ENCODE assay signal across 22 cellular contexts in genomic region chr20:61523145-61523544, GRCh38.
A peak's percentile ranks its signal among the peaks of the same experiment; 100 is the strongest.
DNase-seq lines count a peak whose midpoint lies in the region; ATAC-seq, FAIRE-seq and TF ChIP-seq lines count a peak whose summit lies in the region.
"Had no signal": no experiment of that assay in that cellular context is flagged by ENCODE, and none has a peak within 500 bp of the region (broad histone marks: within the 10 kb centered on the region; RNA-seq: fewer than 3 reads in every experiment).

No MANE protein-coding gene starts in this region.

- H3K9me3 ChIP-seq in H1 (ENCODE audit: insufficient read depth in 2 of 2, low read depth in 1 of 2, low read length in 1 of 2): no peaks in the 10 kb centered on the region
- no peaks in the 10 kb centered on the region for H3K9me3 ChIP-seq in HepG2 (ENCODE audit: low read length)
- no peaks in the 10 kb centered on the region for H3K9me3 ChIP-seq in neuronal stem cell (replicated peaks in 1 of 2; ENCODE audit: control insufficient read depth in 2 of 2, insufficient read depth in 1 of 2, low read depth in 1 of 2, low read length in 2 of 2)
- H3K9me3 ChIP-seq in left lung: peaks cover 0 to 18% of the 10 kb centered on the region in 2 donors
- no peaks in the 10 kb centered on the region for H3K9me3 ChIP-seq in hepatocyte (ENCODE audit: low read depth)
- H3K9me3 ChIP-seq: A549; BLaER1 treated with 17β-estradiol and CSF1 and Interleukin-3, amounts not matched to agents 10 nM and 100 nM had no signal

- peaks cover 1% of the 10 kb centered on the region for H3K27me3 Mint-ChIP-seq in activated T-cell treated with anti-CD3 and anti-CD28 coated beads, Interleukin-2, amount 50 U/mL, for 4 hours (ENCODE audit: low read depth)
- H3K27me3 Mint-ChIP-seq: B cell; CD4-positive, alpha-beta T cell had no signal

- in situ Hi-C loops in HepG2 (cut with HindIII; ENCODE audit: extremely low pct_ligation_motif_present, low pct_unique_long_range_greater_than_20kb): no loop called here

- no peak overlapping the region for H3K9ac ChIP-seq in H1 (replicated peaks in 1 of 4; ENCODE audit: extremely low read depth in 1 of 4, low read depth in 3 of 4, low read length in 3 of 4)
- H3K9ac ChIP-seq in HepG2 (ENCODE audit: insufficient read depth, low read depth, low read length): no peak overlapping the region
- H3K9ac ChIP-seq in neuronal stem cell (ENCODE audit: low read depth, low read length, poor library complexity): peak overlapping the region; percentile 44
- H3K9ac ChIP-seq: BLaER1 treated with 17β-estradiol and CSF1 and Interleukin-3, amounts not matched to agents 10 nM and 100 nM had no signal

- H2BK5ac ChIP-seq in H1 (ENCODE audit: low read depth, low read length): peak overlapping the region; percentile 68; the same call in 1 of the 2 replicates
- no peak overlapping the region for H2BK5ac ChIP-seq in neuronal stem cell (ENCODE audit: low read length)

- TF ChIP-seq CTCF in H1 (IDR thresholded peaks at IDR 0.05; ENCODE audit: control extremely low read depth in 1 of 3, insufficient read depth in 1 of 3, low read depth in 1 of 3, low read length in 3 of 3) (no peak), HepG2 (CRISPR knock-in tag; IDR thresholded peaks at IDR 0.05) (no peak), left lung (IDR thresholded peaks at IDR 0.05) (no peak), hepatocyte (IDR thresholded peaks at IDR 0.05; ENCODE audit: poor library complexity) (no peak)

- TF ChIP-seq POLR2A in H1 (IDR thresholded peaks at IDR 0.05; ENCODE audit: control extremely low read depth in 1 of 2, low read depth in 2 of 2, low read length in 2 of 2) (no peak), HepG2 (IDR thresholded peaks at IDR 0.05; ENCODE audit: insufficient read depth in 1 of 2, low read depth in 2 of 2, low read length in 2 of 2) (no peak)

- no peak overlapping the region for H3K14ac ChIP-seq in H1 (ENCODE audit: insufficient read length)
- H3K14ac ChIP-seq in neuronal stem cell (ENCODE audit: low read length): peak overlapping the region; percentile 17

- no peak overlapping the region for H3K4me3 ChIP-seq in H1 (ENCODE audit: extremely low read depth in 1 of 4, insufficient read depth in 2 of 4, low read depth in 3 of 4, low read length in 4 of 4)
- no peak overlapping the region for H3K4me3 ChIP-seq in HepG2 (replicated peaks in 1 of 3; ENCODE audit: insufficient read depth in 1 of 3, low read depth in 2 of 3, low read length in 3 of 3)
- no peak overlapping the region for H3K4me3 ChIP-seq in neuronal stem cell (ENCODE audit: low read length in 2 of 2)
- no peak overlapping the region for H3K4me3 ChIP-seq in left lung
- no peak overlapping the region for H3K4me3 ChIP-seq in hepatocyte
- H3K4me3 ChIP-seq: A549; BLaER1 treated with 17β-estradiol and CSF1 and Interleukin-3, amounts not matched to agents 10 nM and 100 nM had no signal

- TF ChIP-seq EP300 in H1 (IDR thresholded peaks at IDR 0.05; ENCODE audit: borderline replicate concordance in 1 of 2, low read depth in 2 of 2, low read length in 2 of 2) (no peak), HepG2 (IDR thresholded peaks at IDR 0.05; ENCODE audit: low read depth in 2 of 2, low read length in 2 of 2) (no peak), HepG2 (CRISPR knock-in tag; IDR thresholded peaks at IDR 0.05; ENCODE audit: borderline replicate concordance) (no peak)

- H4K91ac ChIP-seq in H1 (replicated peaks; ENCODE audit: insufficient read length, low read length) (peak overlapping the region; percentile 5), neuronal stem cell (ENCODE audit: low read depth, low read length, poor library complexity) (peak overlapping the region; percentile 56)

- no peak overlapping the region for H2AFZ ChIP-seq in H1 (ENCODE audit: low read length)
- H2AFZ ChIP-seq in HepG2 (ENCODE audit: low read length): no peak overlapping the region
- no peak overlapping the region for H2AFZ ChIP-seq in neuronal stem cell (ENCODE audit: low read length)
- H2AFZ ChIP-seq in hepatocyte: no peak overlapping the region

- H3K36me3 ChIP-seq in H1 (ENCODE audit: control insufficient read depth in 2 of 4, insufficient read depth in 4 of 4, low read length in 3 of 4) (no peaks in the 10 kb centered on the region), HepG2 (replicated peaks in 1 of 2; ENCODE audit: control insufficient read depth in 1 of 2, insufficient read depth in 2 of 2, low read length in 2 of 2) (no peaks in the 10 kb centered on the region), neuronal stem cell (replicated peaks in 1 of 2; ENCODE audit: control insufficient read depth in 2 of 2, insufficient read depth in 2 of 2, low read length in 2 of 2) (no peaks in the 10 kb centered on the region), left lung (no peaks in the 10 kb centered on the region), hepatocyte (replicated peaks; ENCODE audit: insufficient read depth, low read depth) (no peaks in the 10 kb centered on the region)
- H3K36me3 ChIP-seq: BLaER1 treated with 17β-estradiol and CSF1 and Interleukin-3, amounts not matched to agents 10 nM and 100 nM had no signal

- ATAC-seq in HepG2 (no peak), left lung (no peak)
- ATAC-seq in activated T-cell treated with anti-CD3 and anti-CD28 coated beads, Interleukin-2, amount 50 U/mL, for 4 hours: no peak
- ATAC-seq: A549; CD8-positive, alpha-beta T cell had no signal

- FAIRE-seq in H1 (lab: Jason Lieb, UNC) (no peak), HepG2 (lab: Jason Lieb, UNC) (no peak)
- FAIRE-seq: A549, D721Med, G401.6, GM12891, GM19239 had no signal

- H3K9me3 Mint-ChIP-seq in activated T-cell treated with anti-CD3 and anti-CD28 coated beads, Interleukin-2, amount 50 U/mL, for 4 hours: no peaks in the 10 kb centered on the region
- H3K9me3 Mint-ChIP-seq: CD8-positive, alpha-beta T cell had no signal

- no peak overlapping the region for H3K18ac ChIP-seq in H1 (ENCODE audit: extremely low read depth, low read length)
- peak overlapping the region; percentile 33 for H3K18ac ChIP-seq in neuronal stem cell (ENCODE audit: low read length)

- WGBS in H1 (ENCODE audit: extremely low coverage in 1 of 2, insufficient coverage in 1 of 2, insufficient read length in 1 of 2, insufficient replicate concordance in 2 of 2, low coverage in 1 of 2, low lambda C conversion rate in 2 of 2, missing lambda C conversion rate in 1 of 2), 2 experiments: 93% methylated on average over 19 of the region's 19 CpGs; no CpG with 5 or more reads in 1 of the 2 experiments
- 56% methylated on average over 19 of the region's 19 CpGs for whole genome bisulfite sequencing in HepG2 (ENCODE audit: low lambda C conversion rate)
- no CpG with 5 or more reads among the region's 19 CpGs for WGBS in neuronal stem cell (ENCODE audit: extremely low coverage in 2 of 2, insufficient read length in 2 of 2, insufficient replicate concordance in 1 of 2), 2 donors
- 91% methylated on average over 18 of the region's 19 CpGs for WGBS in hepatocyte (ENCODE audit: low lambda C conversion rate, missing lambda C conversion rate)

- no peaks in the 10 kb centered on the region for H3K79me2 ChIP-seq in H1 (ENCODE audit: control insufficient read depth in 1 of 2, insufficient read depth in 2 of 2, low read length in 2 of 2)
- H3K79me2 ChIP-seq in HepG2 (ENCODE audit: insufficient read depth, low read length): no peaks in the 10 kb centered on the region
- no peaks in the 10 kb centered on the region for H3K79me2 ChIP-seq in hepatocyte

- H3K4me1 ChIP-seq in H1 (replicated peaks in 1 of 4; ENCODE audit: control insufficient read depth in 3 of 4, insufficient read depth in 4 of 4, low read length in 3 of 4) (peaks cover 0 to 12% (median 3%) of the 10 kb centered on the region in 4 experiments; a peak in 3 of 7 replicates), HepG2 (ENCODE audit: insufficient read depth, low read length) (no peaks in the 10 kb centered on the region), neuronal stem cell (ENCODE audit: control insufficient read depth in 2 of 2, insufficient read depth in 1 of 2, low read depth in 1 of 2, low read length in 2 of 2) (peaks cover 2 to 12% of the 10 kb centered on the region in 2 donors), left lung (no peaks in the 10 kb centered on the region), hepatocyte (ENCODE audit: insufficient read depth) (no peaks in the 10 kb centered on the region)
- H3K4me1 ChIP-seq: A549, Caco-2 had no signal

- no peaks in the 10 kb centered on the region for H3K9me2 ChIP-seq in hepatocyte (replicated peaks; ENCODE audit: insufficient read depth)

- no peaks in the 10 kb centered on the region for H3K4me1 Mint-ChIP-seq in activated T-cell treated with anti-CD3 and anti-CD28 coated beads, Interleukin-2, amount 50 U/mL, for 4 hours (ENCODE audit: low read depth)
- H3K4me1 Mint-ChIP-seq: B cell had no signal

- no peak overlapping the region for H3K56ac ChIP-seq in H1 (replicated peaks; ENCODE audit: insufficient read length, low read depth, low read length)

- H4K20me1 ChIP-seq in H1 (replicated peaks in 1 of 2; ENCODE audit: control insufficient read depth in 1 of 2, insufficient read depth in 2 of 2, low read length in 2 of 2) (peaks cover 0 to 6% of the 10 kb centered on the region in 2 experiments), HepG2 (ENCODE audit: insufficient read depth, low read length) (no peaks in the 10 kb centered on the region; the same call in 1 of the 2 replicates), hepatocyte (ENCODE audit: insufficient read depth, poor library complexity, severe bottlenecking) (no peaks in the 10 kb centered on the region)

- H3K23ac ChIP-seq in H1 (ENCODE audit: insufficient read length) (no peak overlapping the region), neuronal stem cell (ENCODE audit: low read depth, low read length, poor library complexity) (peak overlapping the region; percentile 17)

- H2BK120ac ChIP-seq in H1 (replicated peaks; ENCODE audit: low read depth, low read length) (no peak overlapping the region), neuronal stem cell (ENCODE audit: low read depth, low read length) (no peak overlapping the region)

- H2BK15ac ChIP-seq in H1 (ENCODE audit: low read length) (peak overlapping the region; percentile 72; the same call in 1 of the 2 replicates), neuronal stem cell (ENCODE audit: low read length) (no peak overlapping the region)

- H3K79me1 ChIP-seq in H1 (ENCODE audit: low read depth, low read length) (no peaks in the 10 kb centered on the region), neuronal stem cell (ENCODE audit: low read depth, low read length) (no peaks in the 10 kb centered on the region)

- intact Hi-C loops in HepG2 (cut with micrococcal nuclease; ENCODE audit: unreplicated experiment): no loop called here
- intact Hi-C loops in left lung (cut with DNase I): no loop called here

- no peak overlapping the region for H2BK12ac ChIP-seq in H1 (ENCODE audit: low read depth, low read length)
- H2BK12ac ChIP-seq in neuronal stem cell (ENCODE audit: low read length): no peak overlapping the region

- H3K4ac ChIP-seq in H1 (replicated peaks; ENCODE audit: insufficient read length, low read depth, low read length) (peak overlapping the region; percentile 61), neuronal stem cell (ENCODE audit: low read length) (no peak overlapping the region)

- BruUV-seq in HepG2 (replicated peaks; lab: Mats Ljungman, UMichigan): no TSS peak

- H3K27me3 ChIP-seq in H1 (replicated peaks in 1 of 4; ENCODE audit: control insufficient read depth in 3 of 4, extremely low read depth in 1 of 4, insufficient read depth in 3 of 4, low read length in 3 of 4) (no peaks in the 10 kb centered on the region), HepG2 (ENCODE audit: control insufficient read depth in 1 of 2, insufficient read depth in 2 of 2, low read length in 2 of 2) (peaks cover 4 to 71% of the 10 kb centered on the region in 2 experiments; a peak in 4 of 5 replicates), neuronal stem cell (ENCODE audit: control insufficient read depth in 3 of 3, insufficient read depth in 3 of 3, low read depth in 1 of 3, low read length in 3 of 3) (no peaks in the 10 kb centered on the region), left lung (peaks cover 0 to 75% of the 10 kb centered on the region in 2 donors), hepatocyte (no peaks in the 10 kb centered on the region)
- H3K27me3 ChIP-seq: BLaER1 treated with 17β-estradiol and CSF1 and Interleukin-3, amounts not matched to agents 10 nM and 100 nM had no signal

- H4K8ac ChIP-seq in H1 (ENCODE audit: extremely low read depth, insufficient read depth, low read length) (peak overlapping the region; percentile 14; the same call in 1 of the 2 replicates), neuronal stem cell (ENCODE audit: low read depth, low read length) (no peak overlapping the region)

- no peak overlapping the region for H4K5ac ChIP-seq in H1 (ENCODE audit: insufficient read length, low read depth, low read length)

- H2AK5ac ChIP-seq in H1 (ENCODE audit: low read depth, low read length): peak overlapping the region; percentile 86; the same call in 1 of the 2 replicates
- H2AK5ac ChIP-seq in neuronal stem cell (ENCODE audit: low read depth, low read length): no peak overlapping the region

- POLR2A ChIA-PET in H1 (lab: Charles Lee; ENCODE audit: partially characterized antibody) (no interaction called here), HepG2 (lab: Yijun Ruan, JAX) (no interaction called here)

- H3K23me2 ChIP-seq in H1 (ENCODE audit: low read depth, low read length): peaks cover 7% of the 10 kb centered on the region; the same call in 1 of the 2 replicates

- DNase-seq in H1 (ENCODE audit: low read depth in 1 of 2, low spot score in 2 of 2) (no peak), HepG2 (ENCODE audit: low spot score) (no peak), neuronal stem cell (ENCODE audit: low spot score) (no peak), left lung (no peak), hepatocyte (ENCODE audit: low spot score) (no peak)
- no peak for DNase-seq in activated T-cell treated with anti-CD3 and anti-CD28 coated beads, Interleukin-2, amount 50 U/mL, for 4 hours
- DNase-seq: AML-193; Caco-2; Calu3; CD4-positive, alpha-beta T cell; CD8-positive, alpha-beta T cell; DMS79 treated with DMSO at 0.1 percent for 48 hours; GF-D8 had no signal

- H2BK20ac ChIP-seq in H1 (ENCODE audit: low read length): no peak overlapping the region

- H3K27ac ChIP-seq in H1 (ENCODE audit: low read depth, low read length) (no peak overlapping the region), HepG2 (ENCODE audit: extremely low read length, insufficient read depth, low read length) (no peak overlapping the region), neuronal stem cell (replicated peaks; ENCODE audit: low read length) (no peak overlapping the region), left lung (no peak overlapping the region), hepatocyte (no peak overlapping the region)
- H3K27ac ChIP-seq: 22Rv1; A549; BLaER1 treated with 17β-estradiol and CSF1 and Interleukin-3, amounts not matched to agents 10 nM and 100 nM; C4-2B had no signal

- TF ChIP-seq RAD21 in H1 (IDR thresholded peaks at IDR 0.05 in 1 of 2, conservative IDR thresholded peaks at IDR 0.05 in 1 of 2; ENCODE audit: low read depth in 2 of 2, low read length in 2 of 2) (no peak), HepG2 (CRISPR knock-in tag; IDR thresholded peaks at IDR 0.05) (no peak)

- H3K4me2 ChIP-seq in H1 (ENCODE audit: insufficient read depth in 1 of 2, low read depth in 2 of 2, low read length in 2 of 2) (no peak overlapping the region), HepG2 (ENCODE audit: low read depth, low read length) (no peak overlapping the region), neuronal stem cell (ENCODE audit: insufficient read depth, low read length, poor library complexity, severe bottlenecking) (no peak overlapping the region), hepatocyte (no peak overlapping the region)
- H3K4me2 ChIP-seq: A549 had no signal

- no peak overlapping the region for H3K4me3 Mint-ChIP-seq in activated T-cell treated with anti-CD3 and anti-CD28 coated beads, Interleukin-2, amount 50 U/mL, for 4 hours
- H3K4me3 Mint-ChIP-seq: B cell; CD4-positive, alpha-beta T cell; CD8-positive, alpha-beta T cell had no signal

- CTCF ChIA-PET in H1 (lab: Charles Lee; ENCODE audit: partially characterized antibody) (no interaction called here), HepG2 (lab: Yijun Ruan, JAX; ENCODE audit: low intra/inter-chr PET ratio, low total read pairs) (no interaction called here)

- no peaks in the 10 kb centered on the region for H3K36me3 Mint-ChIP-seq in activated T-cell treated with anti-CD3 and anti-CD28 coated beads, Interleukin-2, amount 50 U/mL, for 4 hours (ENCODE audit: insufficient read depth)
- H3K36me3 Mint-ChIP-seq: CD8-positive, alpha-beta T cell had no signal
